In genomic region chr17:75872434-75873351, GRCh38 we compare ENCODE assay signal across 8 cellular contexts. TPM values are rescaled to one million over a fixed set of nuclear protein-coding genes. Genes with fewer than 3 reads are reported as not detected.
DNase-seq lines count a peak whose midpoint lies in the region; FAIRE-seq and TF ChIP-seq lines count a peak whose summit lies in the region.

No MANE protein-coding gene starts in this region.

- no peak for FAIRE-seq in urothelium cell line (lab: Jason Lieb, UNC)

- no peak for TF ChIP-seq CTCF in dorsolateral prefrontal cortex (IDR thresholded peaks at IDR 0.05 in 54 of 56, conservative IDR thresholded peaks at IDR 0.05 in 2 of 56; ENCODE audit: low read depth in 1 of 56, partially characterized antibody in 56 of 56)

- peaks cover 29% of the 10 kb centered on the region for H3K4me1 ChIP-seq in mesodermal cell (ENCODE audit: control insufficient read depth, insufficient read depth, low read length, poor library complexity, severe bottlenecking)

- H3K27me3 ChIP-seq in dorsolateral prefrontal cortex: no peaks in the 10 kb centered on the region

- WGBS in mesodermal cell (ENCODE audit: insufficient coverage in 2 of 2), 2 experiments: 81 to 83% methylated on average over 9 to 13 of the region's 13 CpGs

- H3K27ac ChIP-seq in dorsolateral prefrontal cortex: peak overlapping the region; percentile 30 to 99 (median 88)
- peak overlapping the region; percentile 81 for H3K27ac ChIP-seq in mesodermal cell (ENCODE audit: low read depth, low read length, severe bottlenecking)

- peaks cover 14% of the 10 kb centered on the region for H3K36me3 ChIP-seq in mesodermal cell (ENCODE audit: control insufficient read depth, insufficient read depth, low read length)

- H3K4me3 ChIP-seq in dorsolateral prefrontal cortex: peak overlapping the region in 1 of 59 donors; percentile 3
- no peak overlapping the region for H3K4me3 ChIP-seq in mesodermal cell (ENCODE audit: extremely low read depth, insufficient read depth, low read length, poor library complexity, severe bottlenecking)

- intact Hi-C loops in dorsolateral prefrontal cortex (cut with DNase I): no loop called here

- no peaks in the 10 kb centered on the region for H3K9me3 ChIP-seq in mesodermal cell (ENCODE audit: control insufficient read depth, low read length)

- DNase-seq in NCI-H510A (lab: John Stamatoyannopoulos, UW) (peak; percentile 43), NCI-H510A treated with DMSO at 0.1 percent for 48 hours (lab: John Stamatoyannopoulos, UW) (no peak), T-helper 2 cell (peak in 3 of 5 experiments; percentile 22 to 87 (median 54)), dorsolateral prefrontal cortex (peak in 1 of 10 donors; percentile 47), urothelium cell line (ENCODE audit: low spot score) (peak; percentile 87), GOT3 (lab: John Stamatoyannopoulos, UW) (no peak), NCI-H1092 (lab: John Stamatoyannopoulos, UW) (no peak)

RNA-seq across cellular contexts. Expression of gene TRIM47, which starts 5.7 kb away (rescaled TPM):
- total RNA-seq in dorsolateral prefrontal cortex: 100 to 1,000 TPM in 3 of 120 experiments, 10 to 100 TPM in 117; 19.7 to 109 (median 43.9) TPM
- polyA plus RNA-seq in mesodermal cell (2013, experiment 1 of 2): 26.5 TPM
- 18.2 TPM for polyA plus RNA-seq in mesodermal cell (2013, experiment 2 of 2)

RNA-seq across cellular contexts. Expression of gene WBP2, which starts 17.6 kb away (rescaled TPM):
- 100 to 1,000 TPM; 311 to 523 (median 421) TPM for total RNA-seq in dorsolateral prefrontal cortex
- 129 TPM for polyA plus RNA-seq in mesodermal cell (2013, experiment 1 of 2)
- polyA plus RNA-seq in mesodermal cell (2013, experiment 2 of 2): 107 TPM

RNA-seq across cellular contexts. Expression of gene TRIM65, which starts 24.1 kb away (rescaled TPM):
- 10 to 100 TPM; 11.9 to 37.4 (median 20.2) TPM for total RNA-seq in dorsolateral prefrontal cortex
- 21.3 TPM for polyA plus RNA-seq in mesodermal cell (2013, experiment 1 of 2)
- 20.0 TPM for polyA plus RNA-seq in mesodermal cell (2013, experiment 2 of 2)

RNA-seq across cellular contexts. Expression of gene UNC13D, which starts 28.5 kb away (rescaled TPM):
- total RNA-seq in dorsolateral prefrontal cortex: 10 to 100 TPM in 85 of 120 experiments, 1 to 10 TPM in 35; 3.9 to 40.2 (median 13.0) TPM
- 1.6 TPM for polyA plus RNA-seq in mesodermal cell (2013, experiment 1 of 2)
- 1.2 TPM for polyA plus RNA-seq in mesodermal cell (2013, experiment 2 of 2)

RNA-seq across cellular contexts. Expression of gene MRPL38, which starts 32.0 kb away (rescaled TPM):
- total RNA-seq in dorsolateral prefrontal cortex: 100 to 1,000 TPM in 56 of 120 experiments, 10 to 100 TPM in 64; 65.1 to 138 (median 98.8) TPM
- polyA plus RNA-seq in mesodermal cell (2013, experiment 1 of 2): 51.2 TPM
- 46.2 TPM for polyA plus RNA-seq in mesodermal cell (2013, experiment 2 of 2)

Comparison
In these comparisons a context has a peak if more than half of its experiments do, and no peak if none do; other contexts are left out.
1. DNase-seq: peak in NCI-H510A (single experiment), T-helper 2 cell (3 of 5) and urothelium cell line (single experiment); none in NCI-H510A treated with DMSO at 0.1 percent for 48 hours (single experiment), GOT3 (single experiment) and NCI-H1092 (single experiment).